8 cellular contexts compared by ENCODE assay signal in genomic region chr1:118077331-118078055, GRCh38.
DNase-seq lines count a peak whose midpoint lies in the region; ATAC-seq and TF ChIP-seq lines count a peak whose summit lies in the region.

No MANE protein-coding gene starts in this region.

- H3K79me2 ChIP-seq in OCI-LY3 (ENCODE audit: low read length): no peaks in the 10 kb centered on the region

- H3K27ac ChIP-seq in OCI-LY3 (ENCODE audit: low read length) (no peak overlapping the region), testis (no peak overlapping the region), substantia nigra (ENCODE audit: low read depth, low read length, poor library complexity, severe bottlenecking) (no peak overlapping the region)

- peaks cover 12% of the 10 kb centered on the region for H3K4me1 ChIP-seq in OCI-LY3 (ENCODE audit: low read length)
- no peaks in the 10 kb centered on the region for H3K4me1 ChIP-seq in testis

- H3K9me3 ChIP-seq in OCI-LY3 (ENCODE audit: insufficient read depth, low read length): no peaks in the 10 kb centered on the region
- H3K9me3 ChIP-seq in testis: no peaks in the 10 kb centered on the region

- H3K4me3 ChIP-seq in OCI-LY3 (ENCODE audit: low read length) (no peak overlapping the region), fibroblast of pulmonary artery (replicated peaks; ENCODE audit: low read depth, low read length) (no peak overlapping the region), testis (no peak overlapping the region)

- H3K36me3 ChIP-seq in OCI-LY3 (replicated peaks; ENCODE audit: low read depth, low read length) (no peaks in the 10 kb centered on the region), testis (ENCODE audit: low read depth, missing control alignments) (no peaks in the 10 kb centered on the region)

- WGBS in testis, 2 donors: 74 to 84% methylated on average over 2 of the region's 2 CpGs

- no peaks in the 10 kb centered on the region for H4K20me1 ChIP-seq in OCI-LY3 (ENCODE audit: insufficient read depth, low read length)

- DNase-seq in NOMO-1 treated with DMSO at 0.1 percent for 48 hours (lab: John Stamatoyannopoulos, UW; ENCODE audit: unreplicated experiment) (peak; percentile 4), NOMO-1 treated with dmso at 0.1 percent for 144 hours (lab: John Stamatoyannopoulos, UW; ENCODE audit: unreplicated experiment) (no peak), fibroblast of pulmonary artery (ENCODE audit: low read depth) (peak; percentile 61), testis (peak; percentile 15), substantia nigra (lab: John Stamatoyannopoulos, UW) (no peak)

- TF ChIP-seq CTCF in OCI-LY3 (IDR thresholded peaks at IDR 0.05; ENCODE audit: low read depth, low read length) (peak; percentile 42), fibroblast of pulmonary artery (IDR thresholded peaks at IDR 0.05; ENCODE audit: low read length, missing control alignments) (peak; percentile 58), testis (IDR thresholded peaks at IDR 0.05) (peak in 2 of 3 experiments; percentile 20 to 60)

- no peak overlapping the region for H3K9ac ChIP-seq in OCI-LY3 (ENCODE audit: low read length)

- no peak for ATAC-seq in HG03039 (IDR thresholded peaks at IDR 0.05; ENCODE audit: unreplicated experiment)
- ATAC-seq in HG03521 (IDR thresholded peaks at IDR 0.05; ENCODE audit: unreplicated experiment): no peak

- intact Hi-C loops in testis (cut with DNase I; ENCODE audit: low total_unique reads): no loop called here

- no peak overlapping the region for H2AFZ ChIP-seq in OCI-LY3 (ENCODE audit: low read depth, low read length)

- no peak overlapping the region for H3K4me2 ChIP-seq in OCI-LY3 (ENCODE audit: low read length)

- H3K27me3 ChIP-seq in OCI-LY3 (ENCODE audit: low read depth, low read length): no peaks in the 10 kb centered on the region
- no peaks in the 10 kb centered on the region for H3K27me3 ChIP-seq in testis

- TF ChIP-seq POLR2A in testis (IDR thresholded peaks at IDR 0.05): no peak

Comparison
In these comparisons a context has a peak if more than half of its experiments do, and no peak if none do; other contexts are left out.
1. DNase-seq: peak in NOMO-1 treated with DMSO at 0.1 percent for 48 hours (single experiment), fibroblast of pulmonary artery (single experiment) and testis (single experiment); none in NOMO-1 treated with dmso at 0.1 percent for 144 hours (single experiment) and substantia nigra (0 of 49).
2. Peak in every context shown above with its lines, with median percentiles within 50 percentile points of each other: CTCF ChIP-seq.